7 cellular contexts compared by ENCODE assay signal in genomic region chr9:101398335-101398929, GRCh38.
DNase-seq lines count a peak whose midpoint lies in the region; ATAC-seq and TF ChIP-seq lines count a peak whose summit lies in the region.

MRPL50 (minus strand) TSS chr9:101398618; CDS start chr9:101398592, 26 bp downstream.
ZNF189 (plus strand) TSS chr9:101398851; CDS start chr9:101399157, 306 bp downstream.

- DNase-seq in NCI-H2029 (lab: John Stamatoyannopoulos, UW), result peak; percentile 97
- peak; percentile 94 for DNase-seq in T-helper 9 cell
- peak; percentile 100 for DNase-seq in astrocyte of the hippocampus (ENCODE audit: low read depth, low spot score)
- peak; percentile 99 to 100 for DNase-seq in hippocampal formation (lab: John Stamatoyannopoulos, UW)
- DNase-seq in retina, result peak; percentile 95

- peak; percentile 95 for TF ChIP-seq POLR2A in GM18505 (IDR thresholded peaks at IDR 0.05; ENCODE audit: borderline replicate concordance, extremely low read depth, insufficient read depth, insufficient read length)

- peak; percentile 99 for ATAC-seq in GM18505 (IDR thresholded peaks at IDR 0.05; ENCODE audit: unreplicated experiment)
- ATAC-seq in HG02973 (IDR thresholded peaks at IDR 0.05; ENCODE audit: unreplicated experiment), result peak; percentile 99

Comparison
In these comparisons a context has a peak if more than half of its experiments do, and no peak if none do; other contexts are left out.
1. Peak in every context shown above with its lines: DNase-seq and ATAC-seq.